ENCODE assay signal across 14 cellular contexts in genomic region chr2:220002699-220003098, GRCh38.
DNase-seq lines count a peak whose midpoint lies in the region; ATAC-seq, FAIRE-seq and TF ChIP-seq lines count a peak whose summit lies in the region.
"Had no signal": no experiment of that assay in that cellular context is flagged by ENCODE, and none has a peak within 500 bp of the region (broad histone marks: within the 10 kb centered on the region; RNA-seq: fewer than 3 reads in every experiment).

No MANE protein-coding gene starts in this region.

- SMC1A ChIA-PET in GM12878 (lab: Charles Lee; ENCODE audit: uncharacterized antibody, unreplicated experiment): interaction anchor here (0.7 to 1.1 kb wide), 3 partner anchors 18 to 1100 kb away, joined by 3 read pairs; no protein-coding TSS in a partner anchor

- H3K4me1 ChIP-seq in SK-N-SH (ENCODE audit: control insufficient read depth in 1 of 2, insufficient read depth in 2 of 2, low read depth in 1 of 2, low read length in 1 of 2) (peaks cover 0 to 18% of the 10 kb centered on the region in 2 experiments; a peak in 2 of 4 replicates), GM12878 (ENCODE audit: control insufficient read depth, insufficient read depth, low read length) (no peaks in the 10 kb centered on the region), osteoblast (ENCODE audit: insufficient read depth, low read length) (peaks cover 17% of the 10 kb centered on the region)
- H3K4me1 ChIP-seq in CD4-positive, alpha-beta memory T cell (ENCODE audit: insufficient read depth, low read length): no peaks in the 10 kb centered on the region
- H3K4me1 ChIP-seq: BLaER1 had no signal

- DNase-seq in SK-N-SH (no peak), GM12878 (ENCODE audit: low read depth, low spot score) (no peak), osteoblast (ENCODE audit: insufficient read length, low spot score, missing footprints) (no peak), GF-D8 (lab: John Stamatoyannopoulos, UW) (no peak), NCI-H2107 treated with DMSO at 0.1 percent for 48 hours (lab: John Stamatoyannopoulos, UW; ENCODE audit: unreplicated experiment) (no peak)
- DNase-seq in CD4-positive, alpha-beta memory T cell: no peak
- DNase-seq: 8988T, AML-193, DMS 273 treated with DMSO at 0.1 percent for 48 hours, GOT3, H9 had no signal

- TF ChIP-seq EP300 in SK-N-SH (IDR thresholded peaks at IDR 0.05; ENCODE audit: borderline replicate concordance in 1 of 2, low read depth in 1 of 2, low read length in 1 of 2) (no peak), GM12878 (IDR thresholded peaks at IDR 0.05; ENCODE audit: borderline replicate concordance in 1 of 2, control insufficient read depth in 1 of 2, low read depth in 2 of 2, low read length in 2 of 2) (no peak)

- TF ChIP-seq POLR2A in GM12878 (IDR thresholded peaks at IDR 0.05; ENCODE audit: low read depth, low read length): no peak

- POLR2A ChIA-PET in SK-N-SH (lab: Yijun Ruan, JAX) (interaction anchor here (0.9 kb wide), 1 partner anchor 12 kb away, joined by 3 read pairs; no protein-coding TSS in a partner anchor), GM12878 (lab: Charles Lee) (no interaction called here)
- POLR2A ChIA-PET in CD4-positive, alpha-beta memory T cell (lab: Charles Lee; ENCODE audit: partially characterized antibody): no interaction called here

- TF ChIP-seq RAD21 in SK-N-SH (IDR thresholded peaks at IDR 0.05; ENCODE audit: low read length) (no peak), GM12878 (IDR thresholded peaks at IDR 0.05; ENCODE audit: insufficient read depth, low read depth, low read length) (no peak)

- BruUV-seq in GM12878 (replicated peaks; lab: Mats Ljungman, UMichigan): no TSS peak

- CTCF ChIA-PET in SK-N-SH (lab: Yijun Ruan, JAX): no interaction called here
- CTCF ChIA-PET in GM12878 (lab: Yijun Ruan, JAX): interaction anchor here (0.6 to 1.7 kb wide), 2 partner anchors 10 to 1604 kb away, joined by 3 to 4 read pairs; no protein-coding TSS in a partner anchor
- CTCF ChIA-PET in CD4-positive, alpha-beta memory T cell (lab: Charles Lee; ENCODE audit: partially characterized antibody): interaction anchor here (1.1 kb wide), 1 partner anchor 9 kb away, joined by 3 read pairs; no protein-coding TSS in a partner anchor

- H3K36me3 ChIP-seq in SK-N-SH (replicated peaks in 1 of 2; ENCODE audit: control insufficient read depth in 1 of 2, insufficient read depth in 2 of 2, low read length in 1 of 2): no peaks in the 10 kb centered on the region
- no peaks in the 10 kb centered on the region for H3K36me3 ChIP-seq in GM12878 (ENCODE audit: control insufficient read depth in 2 of 2, insufficient read depth in 2 of 2, low read length in 1 of 2)
- no peaks in the 10 kb centered on the region for H3K36me3 ChIP-seq in osteoblast (ENCODE audit: insufficient read depth, low read length)
- H3K36me3 ChIP-seq in CD4-positive, alpha-beta memory T cell (ENCODE audit: insufficient read depth, low read length): no peaks in the 10 kb centered on the region
- H3K36me3 ChIP-seq: BLaER1 had no signal

- H3K9me3 Mint-ChIP-seq in CD4-positive, alpha-beta memory T cell: no peaks in the 10 kb centered on the region
- H3K9me3 Mint-ChIP-seq: H9 had no signal

- H3K9me3 ChIP-seq in SK-N-SH: no peaks in the 10 kb centered on the region
- no peaks in the 10 kb centered on the region for H3K9me3 ChIP-seq in GM12878 (replicated peaks; ENCODE audit: control insufficient read depth, insufficient read depth, low read length)
- no peaks in the 10 kb centered on the region for H3K9me3 ChIP-seq in osteoblast (ENCODE audit: low read depth, low read length)
- no peaks in the 10 kb centered on the region for H3K9me3 ChIP-seq in CD4-positive, alpha-beta memory T cell (ENCODE audit: control insufficient read depth in 1 of 2, low read length in 2 of 2)

- no peak overlapping the region for H3K4me3 Mint-ChIP-seq in CD4-positive, alpha-beta memory T cell
- H3K4me3 Mint-ChIP-seq: H9 had no signal

- in situ Hi-C loops in GM12878 (cut with MboI): no loop called here

- FAIRE-seq in GM12878 (lab: Jason Lieb, UNC): no peak
- FAIRE-seq: GM12892 had no signal

- no peak overlapping the region for H3K9ac ChIP-seq in SK-N-SH
- H3K9ac ChIP-seq in GM12878 (ENCODE audit: control insufficient read depth, insufficient read depth, low read length): no peak overlapping the region
- H3K9ac ChIP-seq: BLaER1 had no signal

- intact Hi-C loops in GM12878 (cut with micrococcal nuclease; ENCODE audit: unreplicated experiment): no loop called here
- intact Hi-C loops in CD4-positive, alpha-beta memory T cell (cut with micrococcal nuclease): no loop called here

- no peaks in the 10 kb centered on the region for H3K36me3 Mint-ChIP-seq in CD4-positive, alpha-beta memory T cell

- H3K27ac ChIP-seq in SK-N-SH (ENCODE audit: low read depth in 2 of 2, low read length in 1 of 2) (no peak overlapping the region), GM12878 (ENCODE audit: control insufficient read depth, insufficient read depth) (no peak overlapping the region), osteoblast (ENCODE audit: low read depth, low read length) (no peak overlapping the region)
- no peak overlapping the region for H3K27ac ChIP-seq in CD4-positive, alpha-beta memory T cell (ENCODE audit: low read depth, low read length)
- H3K27ac ChIP-seq: BLaER1 had no signal

- H3K27me3 Mint-ChIP-seq in CD4-positive, alpha-beta memory T cell: no peaks in the 10 kb centered on the region

- H4K20me1 ChIP-seq in SK-N-SH (ENCODE audit: insufficient read depth) (no peaks in the 10 kb centered on the region), GM12878 (ENCODE audit: control insufficient read depth, insufficient read depth) (no peaks in the 10 kb centered on the region), osteoblast (ENCODE audit: insufficient read depth, low read length) (no peaks in the 10 kb centered on the region)
- H4K20me1 ChIP-seq: BLaER1 had no signal

- ATAC-seq in SK-N-SH treated with all-trans-retinoic acid at 6 μM for 48 hours: no peak
- ATAC-seq in GM12878: no peak

- no peaks in the 10 kb centered on the region for H3K9me2 ChIP-seq in SK-N-SH

- H2AFZ ChIP-seq in SK-N-SH (ENCODE audit: low read depth) (peak overlapping the region; percentile 78; the same call in 1 of the 2 replicates), GM12878 (ENCODE audit: control insufficient read depth, low read depth, low read length) (no peak overlapping the region), osteoblast (ENCODE audit: low read length) (peak overlapping the region; percentile 18)

- H3K4me3 ChIP-seq in SK-N-SH (ENCODE audit: low read depth in 2 of 2, low read length in 1 of 2) (no peak overlapping the region), GM12878 (no peak overlapping the region), osteoblast (ENCODE audit: insufficient read depth, low read length) (no peak overlapping the region)
- no peak overlapping the region for H3K4me3 ChIP-seq in CD4-positive, alpha-beta memory T cell (ENCODE audit: low read length in 2 of 2)
- H3K4me3 ChIP-seq: BLaER1 had no signal

- WGBS in SK-N-SH (ENCODE audit: low lambda C conversion rate): 57% methylated on average over 3 of the region's 3 CpGs
- WGBS in GM12878 (ENCODE audit: insufficient coverage, insufficient replicate concordance, low lambda C conversion rate, missing lambda C conversion rate): 21% methylated on average over 3 of the region's 3 CpGs

- TF ChIP-seq CTCF in SK-N-SH (IDR thresholded peaks at IDR 0.05) (no peak), GM12878 (IDR thresholded peaks at IDR 0.05 in 2 of 3, conservative IDR thresholded peaks at IDR 0.05 in 1 of 3; ENCODE audit: control insufficient read depth in 2 of 3, extremely low read depth in 1 of 3, insufficient read depth in 1 of 3, low read depth in 3 of 3, low read length in 3 of 3) (no peak), osteoblast (IDR thresholded peaks at IDR 0.05; ENCODE audit: extremely low read depth, low read depth, low read length) (no peak)

- H3K4me2 ChIP-seq in SK-N-SH: no peak overlapping the region
- no peak overlapping the region for H3K4me2 ChIP-seq in GM12878 (ENCODE audit: control insufficient read depth, insufficient read depth)
- H3K4me2 ChIP-seq in osteoblast (ENCODE audit: insufficient read depth, low read length): no peak overlapping the region
- H3K4me2 ChIP-seq: BLaER1 had no signal

- no peaks in the 10 kb centered on the region for H3F3A ChIP-seq in SK-N-SH (replicated peaks; ENCODE audit: insufficient read depth)

- RAD21 ChIA-PET in GM12878 (lab: Charles Lee; ENCODE audit: unreplicated experiment): interaction anchor here (0.8 kb wide), 2 partner anchors 10 to 1571 kb away, joined by 3 to 4 read pairs; no protein-coding TSS in a partner anchor

- H3K27me3 ChIP-seq in SK-N-SH (ENCODE audit: insufficient read depth) (no peaks in the 10 kb centered on the region; the same call in 1 of the 2 replicates), GM12878 (replicated peaks in 1 of 2; ENCODE audit: control insufficient read depth in 2 of 2, insufficient read depth in 2 of 2, low read length in 1 of 2) (peaks cover 0 to 4% of the 10 kb centered on the region in 2 experiments; a peak in 2 of 4 replicates), osteoblast (ENCODE audit: insufficient read depth, low read length) (no peaks in the 10 kb centered on the region)
- H3K27me3 ChIP-seq in CD4-positive, alpha-beta memory T cell (ENCODE audit: insufficient read depth, low read length): no peaks in the 10 kb centered on the region
- H3K27me3 ChIP-seq: BLaER1 had no signal

- no peaks in the 10 kb centered on the region for H3K79me2 ChIP-seq in SK-N-SH (ENCODE audit: insufficient read depth)
- H3K79me2 ChIP-seq in GM12878 (ENCODE audit: control insufficient read depth, insufficient read depth, low read length): no peaks in the 10 kb centered on the region
- H3K79me2 ChIP-seq in osteoblast (ENCODE audit: insufficient read depth, low read length): no peaks in the 10 kb centered on the region

- H3K4me1 Mint-ChIP-seq in CD4-positive, alpha-beta memory T cell: no peaks in the 10 kb centered on the region

- H3K27ac Mint-ChIP-seq in CD4-positive, alpha-beta memory T cell: peak overlapping the region in 1 of 7 donors; percentile 43
- H3K27ac Mint-ChIP-seq: H9 had no signal

TF ChIP-seq in SK-N-SH treated with all-trans-retinoic acid at 6 μM for 48 hours, 23 proteins besides CTCF, POLR2A, EP300 and RAD21 (continues in another document):
- TF ChIP-seq ZFP30 (CRISPR knock-in tag; IDR thresholded peaks at IDR 0.05) (no peak), ZNF70 (CRISPR knock-in tag; IDR thresholded peaks at IDR 0.05) (no peak), ISL1 (CRISPR knock-in tag; IDR thresholded peaks at IDR 0.05) (no peak), CSDC2 (CRISPR knock-in tag; IDR thresholded peaks at IDR 0.05) (no peak), ZNF565 (CRISPR knock-in tag; conservative IDR thresholded peaks at IDR 0.05; ENCODE audit: low read depth) (no peak), ARNTL (CRISPR knock-in tag; IDR thresholded peaks at IDR 0.05; ENCODE audit: borderline replicate concordance, low read depth) (no peak)

TF ChIP-seq in GM12878, 131 proteins besides CTCF, POLR2A, EP300 and RAD21 (continues in another document):
- TF ChIP-seq ZNF217 (IDR thresholded peaks at IDR 0.05): no peak
- no peak for TF ChIP-seq IKZF2 (IDR thresholded peaks at IDR 0.05)
- TF ChIP-seq ZNF384 (IDR thresholded peaks at IDR 0.05; ENCODE audit: borderline replicate concordance, low read depth, low read length): peak; percentile 47; the same call in 1 of the 2 replicates
